ENCODE assay signal across 23 cellular contexts in genomic region chr11:5363712-5364111, GRCh38. TPM values are rescaled to one million over a fixed set of nuclear protein-coding genes. Genes with fewer than 3 reads are reported as not detected.
DNase-seq lines count a peak whose midpoint lies in the region; TF ChIP-seq lines count a peak whose summit lies in the region.
"Had no signal": no experiment of that assay in that cellular context is flagged by ENCODE, and none has a peak within 500 bp of the region (broad histone marks: within the 10 kb centered on the region; RNA-seq: fewer than 3 reads in every experiment).

No MANE protein-coding gene starts in this region.

- H3K4me3 ChIP-seq in SJSA1 (no peak overlapping the region), H7 (ENCODE audit: insufficient read depth, low read depth, low read length) (no peak overlapping the region), BE2C (ENCODE audit: low read depth, low read length) (no peak overlapping the region)
- H3K4me3 ChIP-seq: MG63 had no signal

- no peaks in the 10 kb centered on the region for H3K36me3 ChIP-seq in SJSA1
- no peaks in the 10 kb centered on the region for H3K36me3 ChIP-seq in H7 (replicated peaks; ENCODE audit: control insufficient read depth, insufficient read depth, low read length)
- H3K36me3 ChIP-seq in BE2C, result no peaks in the 10 kb centered on the region
- H3K36me3 ChIP-seq: MG63 had no signal

- no peaks in the 10 kb centered on the region for H3K27me3 ChIP-seq in SJSA1 (replicated peaks)
- H3K27me3 ChIP-seq in H7 (ENCODE audit: control insufficient read depth, insufficient read depth, low read length), result no peaks in the 10 kb centered on the region
- no peaks in the 10 kb centered on the region for H3K27me3 ChIP-seq in BE2C
- H3K27me3 ChIP-seq: MG63 had no signal

- peak; percentile 10 for DNase-seq in A172 (ENCODE audit: low spot score)
- DNase-seq in ELR (ENCODE audit: low read depth), result peak; percentile 13
- DNase-seq in SJSA1 (ENCODE audit: low read depth in 1 of 2, low spot score in 2 of 2), result no peak
- DNase-seq in iris pigment epithelial cell (ENCODE audit: low read depth), result peak; percentile 23
- no peak for DNase-seq in H7
- no peak for DNase-seq in cerebellum (ENCODE audit: low spot score)
- DNase-seq in BE2C, result no peak
- DNase-seq in mesenteric fat pad (ENCODE audit: low spot score), result no peak
- DNase-seq: 8988T; Caco-2; CD4-positive, alpha-beta memory T cell; DND-41; GDM1; Kasumi-1; NCI-H1694 treated with DMSO at 0.1 percent for 48 hours; NCI-H2081 treated with DMSO at 0.1 percent for 48 hours; NCI-H2171 treated with DMSO at 0.1 percent for 48 hours; NCI-H524 treated with DMSO at 0.1 percent for 48 hours had no signal

- H3K27ac ChIP-seq in SJSA1, result peak overlapping the region; percentile 92

- TF ChIP-seq CTCF in BE2C (IDR thresholded peaks at IDR 0.05; ENCODE audit: low read depth, low read length), result no peak

- H3K4me1 ChIP-seq in SJSA1 (replicated peaks) (peaks cover 62% of the 10 kb centered on the region), BE2C (no peaks in the 10 kb centered on the region)
- H3K4me1 ChIP-seq: Caco-2 had no signal

- H3K9me3 ChIP-seq in SJSA1 (replicated peaks) (no peaks in the 10 kb centered on the region), BE2C (no peaks in the 10 kb centered on the region)
- H3K9me3 ChIP-seq: Caco-2 had no signal

RNA-seq across cellular contexts. Expression of gene OR51B6, which starts 12.4 kb away (rescaled TPM):
- not detected in 2 replicates for total RNA-seq in A172 (2014; rRNA removed; shearing (Covaris generic))
- total RNA-seq in SJSA1 (2014; rRNA removed; shearing (Covaris generic)), result not detected in 2 replicates
- total RNA-seq in H7 (2014; rRNA removed; shearing (Covaris generic)), result not detected in 2 replicates
- total RNA-seq in cerebellum, result not detected
- polyA plus RNA-seq in BE2C (2012; ENCODE audit: insufficient read depth, insufficient read length, low read depth), result not detected
- total RNA-seq in mesenteric fat pad, result not detected
- total RNA-seq: Caco-2; CD4-positive, alpha-beta memory T cell; Right ventricle myocardium inferior; SK-MEL-5 had no signal
- polyA plus RNA-seq: BJ; CD4-positive, alpha-beta memory T cell; IgD-negative memory B cell had no signal

RNA-seq across cellular contexts. Expression of gene OR51M1, which starts 19.9 kb away (rescaled TPM):
- not detected in 2 replicates for total RNA-seq in A172 (2014; rRNA removed; shearing (Covaris generic))
- not detected in 2 replicates for total RNA-seq in SJSA1 (2014; rRNA removed; shearing (Covaris generic))
- total RNA-seq in H7 (2014; rRNA removed; shearing (Covaris generic)), result not detected in 2 replicates
- total RNA-seq in cerebellum (not detected), mesenteric fat pad (not detected)
- not detected for polyA plus RNA-seq in BE2C (2012; ENCODE audit: insufficient read depth, insufficient read length, low read depth)
- total RNA-seq: Caco-2; CD4-positive, alpha-beta memory T cell; Right ventricle myocardium inferior; SK-MEL-5 had no signal
- polyA plus RNA-seq: BJ; CD4-positive, alpha-beta memory T cell; IgD-negative memory B cell had no signal

RNA-seq across cellular contexts. Expression of gene OR51B5, which starts 20.4 kb away (rescaled TPM):
- total RNA-seq in A172 (2014; rRNA removed; shearing (Covaris generic)), result 17.4 and 17.7 TPM in 2 replicates
- 0.39 TPM in 1 of 2 replicates, not detected in the other for total RNA-seq in SJSA1 (2014; rRNA removed; shearing (Covaris generic))
- total RNA-seq in H7 (2014; rRNA removed; shearing (Covaris generic)), result 0.15 TPM in 1 of 2 replicates, not detected in the other
- total RNA-seq in cerebellum (1.6 TPM), mesenteric fat pad (not detected)
- polyA plus RNA-seq in BE2C (2012; ENCODE audit: insufficient read depth, insufficient read length, low read depth), result not detected
- total RNA-seq: Caco-2; CD4-positive, alpha-beta memory T cell; Right ventricle myocardium inferior had no signal
- polyA plus RNA-seq: BJ; CD4-positive, alpha-beta memory T cell; IgD-negative memory B cell had no signal

RNA-seq across cellular contexts. Expression of gene OR51B2, which starts 39.6 kb away (rescaled TPM):
- 0.29 and 1.5 TPM in 2 replicates for total RNA-seq in A172 (2014; rRNA removed; shearing (Covaris generic))
- total RNA-seq in SJSA1 (2014; rRNA removed; shearing (Covaris generic)), result not detected in 2 replicates
- total RNA-seq in H7 (2014; rRNA removed; shearing (Covaris generic)), result not detected in 2 replicates
- total RNA-seq in cerebellum (1.2 TPM), mesenteric fat pad (not detected)
- not detected for polyA plus RNA-seq in BE2C (2012; ENCODE audit: insufficient read depth, insufficient read length, low read depth)
- total RNA-seq: Caco-2; CD4-positive, alpha-beta memory T cell; Right ventricle myocardium inferior had no signal
- polyA plus RNA-seq: BJ; CD4-positive, alpha-beta memory T cell; IgD-negative memory B cell had no signal

RNA-seq across cellular contexts. Expression of gene OR51Q1, which starts 58.2 kb away (rescaled TPM):
- total RNA-seq in A172 (2014; rRNA removed; shearing (Covaris generic)), result not detected in 2 replicates
- not detected in 2 replicates for total RNA-seq in SJSA1 (2014; rRNA removed; shearing (Covaris generic))
- not detected in 2 replicates for total RNA-seq in H7 (2014; rRNA removed; shearing (Covaris generic))
- total RNA-seq in cerebellum (not detected), mesenteric fat pad (not detected)
- not detected for polyA plus RNA-seq in BE2C (2012; ENCODE audit: insufficient read depth, insufficient read length, low read depth)
- total RNA-seq: Caco-2; CD4-positive, alpha-beta memory T cell; Right ventricle myocardium inferior; SK-MEL-5 had no signal
- polyA plus RNA-seq: BJ; CD4-positive, alpha-beta memory T cell; IgD-negative memory B cell had no signal

Comparison
In these comparisons a context has a peak if more than half of its experiments do, and no peak if none do; other contexts are left out.
1. DNase-seq: peak in A172 (single experiment), ELR (single experiment) and iris pigment epithelial cell (single experiment); none in SJSA1 (0 of 2), H7 (single experiment), cerebellum (single experiment), BE2C (single experiment) and mesenteric fat pad (single experiment).